8 cellular contexts compared by ENCODE assay signal in genomic region chr6:73461537-73462350, GRCh38. TPM values are rescaled to one million over a fixed set of nuclear protein-coding genes. Genes with fewer than 3 reads are reported as not detected.
A peak's percentile ranks its signal among the peaks of the same experiment; 100 is the strongest.
DNase-seq lines count a peak whose midpoint lies in the region; ATAC-seq and TF ChIP-seq lines count a peak whose summit lies in the region.

TSS of gene MTO1 (plus strand) at chr6:73461737. CDS start at chr6:73461855, 118 bp downstream.

- peaks cover 48% of the 10 kb centered on the region for H3K79me2 ChIP-seq in DND-41 (ENCODE audit: insufficient read depth, low read length)
- peaks cover 53% of the 10 kb centered on the region for H3K79me2 ChIP-seq in Karpas-422 (ENCODE audit: low read length)

- POLR2A ChIA-PET in naive thymus-derived CD8-positive, alpha-beta T cell (lab: Charles Lee), result interaction anchor here (0.6 to 3.2 kb wide), 23 partner anchors 9 to 842 kb away, joined by 3 to 65 read pairs (median 5); partner anchors contain the start of genes CGAS, DDX43, EEF1A1 and SLC17A5

- H4K20me1 ChIP-seq in DND-41 (ENCODE audit: insufficient read depth, low read length) (no peaks in the 10 kb centered on the region), Karpas-422 (ENCODE audit: insufficient read depth, low read depth, low read length) (no peaks in the 10 kb centered on the region)

- no peaks in the 10 kb centered on the region for H3K9me3 Mint-ChIP-seq in naive thymus-derived CD8-positive, alpha-beta T cell

- no peak for TF ChIP-seq CTCF in DND-41 (IDR thresholded peaks at IDR 0.05; ENCODE audit: borderline replicate concordance, extremely low read depth, low read length, poor library complexity, severe bottlenecking)

- peak; percentile 91 for DNase-seq in DND-41
- DNase-seq in Karpas-422, result peak; percentile 96
- DNase-seq in RPMI8226, result peak; percentile 99
- DNase-seq in activated T-helper 1 cell treated with anti-CD3 and anti-CD28 coated beads, Interleukin-2, amount 50 U/mL, for 16 hours (ENCODE audit: low read depth in 1 of 2, low spot score in 1 of 2), result peak; percentile 63 to 70
- DNase-seq in fibroblast of gingiva (ENCODE audit: low read depth), result peak; percentile 89
- peak; percentile 66 to 91 (median 81) for DNase-seq in naive thymus-derived CD8-positive, alpha-beta T cell
- peak; percentile 71 to 84 (median 77) for DNase-seq in stimulated activated naive CD4-positive, alpha-beta T cell (lab: John Stamatoyannopoulos, UW)

- H3K27ac ChIP-seq in DND-41 (ENCODE audit: low read length) (peak within 1 kb of the TSS; percentile 99), Karpas-422 (ENCODE audit: low read length) (peak within 1 kb of the TSS; percentile 86)

- H3K36me3 Mint-ChIP-seq in naive thymus-derived CD8-positive, alpha-beta T cell, result peaks cover 0 to 24% (median 5%) of the 10 kb centered on the region in 3 donors

- peaks cover 11% of the 10 kb centered on the region for H3K36me3 ChIP-seq in DND-41 (ENCODE audit: insufficient read depth, low read length)
- peaks cover 10% of the 10 kb centered on the region for H3K36me3 ChIP-seq in Karpas-422 (ENCODE audit: insufficient read depth, low read length)

- H3K4me2 ChIP-seq in DND-41 (ENCODE audit: insufficient read depth, low read length) (peak within 1 kb of the TSS; percentile 89), Karpas-422 (ENCODE audit: low read depth, low read length, poor library complexity, severe bottlenecking) (peak within 1 kb of the TSS; percentile 94)

- H3K4me3 ChIP-seq in DND-41 (ENCODE audit: low read depth in 1 of 2, low read length in 2 of 2), result peak within 1 kb of the TSS; percentile 76 to 98
- peak within 1 kb of the TSS; percentile 79 for H3K4me3 ChIP-seq in Karpas-422 (ENCODE audit: low read length)

- H2AFZ ChIP-seq in DND-41 (ENCODE audit: low read depth, low read length) (peak within 1 kb of the TSS; percentile 99), Karpas-422 (ENCODE audit: low read length) (peak within 1 kb of the TSS; percentile 31; the same call in 1 of the 2 replicates)

- no peaks in the 10 kb centered on the region for H3K9me3 ChIP-seq in DND-41 (ENCODE audit: insufficient read depth, low read length, severe bottlenecking)
- no peaks in the 10 kb centered on the region for H3K9me3 ChIP-seq in Karpas-422 (ENCODE audit: low read length)

- H3K4me1 Mint-ChIP-seq in naive thymus-derived CD8-positive, alpha-beta T cell, result peaks cover 4 to 49% (median 29%) of the 10 kb centered on the region in 4 donors

- H3K4me1 ChIP-seq in DND-41 (ENCODE audit: insufficient read depth, low read length) (peaks cover 32% of the 10 kb centered on the region), Karpas-422 (ENCODE audit: low read length) (peaks cover 27% of the 10 kb centered on the region)

- H3K27me3 ChIP-seq in DND-41 (ENCODE audit: insufficient read depth, low read length, poor library complexity) (no peaks in the 10 kb centered on the region), Karpas-422 (ENCODE audit: low read length) (no peaks in the 10 kb centered on the region)

- H3K4me3 Mint-ChIP-seq in naive thymus-derived CD8-positive, alpha-beta T cell, result peak within 1 kb of the TSS; percentile 93 to 100 (median 97)

- H3K27ac Mint-ChIP-seq in naive thymus-derived CD8-positive, alpha-beta T cell, result peak within 1 kb of the TSS; percentile 94 to 99 (median 98)

- no peaks in the 10 kb centered on the region for H3K27me3 Mint-ChIP-seq in naive thymus-derived CD8-positive, alpha-beta T cell

- H3K9ac ChIP-seq in DND-41 (ENCODE audit: low read depth, low read length), result peak within 1 kb of the TSS; percentile 95
- H3K9ac ChIP-seq in Karpas-422 (ENCODE audit: low read length), result peak within 1 kb of the TSS; percentile 88

- ATAC-seq in DND-41 (ENCODE audit: insufficient read depth, low read depth) (peak; percentile 93), GM21825 (IDR thresholded peaks at IDR 0.05; ENCODE audit: unreplicated experiment) (peak; percentile 96)
- ATAC-seq in naive thymus-derived CD8-positive, alpha-beta T cell, result peak; percentile 93 to 95

- no peaks in the 10 kb centered on the region for H3K9me2 ChIP-seq in Karpas-422 (replicated peaks; ENCODE audit: insufficient read depth, low read length)

RNA-seq across cellular contexts. Expression of gene MTO1, which starts in this region (rescaled TPM):
- 42.9 and 65.9 TPM in 2 replicates for total RNA-seq in Karpas-422 (2014; rRNA removed; shearing (Covaris generic); ENCODE audit: low replicate concordance)
- total RNA-seq in naive thymus-derived CD8-positive, alpha-beta T cell, result 10 to 100 TPM; 87.8 to 90.6 TPM
- 10 to 100 TPM; 23.6 to 33.0 (median 25.0) TPM for polyA plus RNA-seq in naive thymus-derived CD8-positive, alpha-beta T cell

Comparison
In these comparisons a context has a peak if more than half of its experiments do, and no peak if none do; other contexts are left out.
1. Peak in every context shown above with its lines: DNase-seq, ATAC-seq, H3K4me3 ChIP-seq and H3K27ac ChIP-seq.